In the genomic region with DNA sequence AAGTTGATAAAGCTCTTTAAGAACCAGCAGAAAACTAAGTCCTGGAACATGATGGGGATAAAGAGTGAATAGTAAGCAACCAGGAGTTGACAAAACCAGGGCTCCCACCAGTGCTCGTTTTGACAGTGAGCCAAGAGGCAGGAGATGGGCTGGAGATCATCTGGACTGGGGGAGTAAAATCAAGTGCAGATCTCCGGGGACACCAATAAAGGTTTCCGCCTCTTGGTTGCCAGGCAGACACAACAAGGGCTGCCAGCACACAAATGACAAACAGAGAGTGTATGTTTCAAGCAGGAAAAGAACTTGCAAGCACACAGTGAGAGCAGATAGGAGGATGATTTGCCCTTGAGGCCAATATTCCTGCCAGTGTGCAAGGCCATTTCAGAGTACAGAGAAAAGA, we compare ENCODE assay signal across 14 cellular contexts.
A peak's percentile ranks its signal among the peaks of the same experiment; 100 is the strongest.
DNase-seq lines count a peak whose midpoint lies in the region; FAIRE-seq and TF ChIP-seq lines count a peak whose summit lies in the region.
"Had no signal": no experiment of that assay in that cellular context is flagged by ENCODE, and none has a peak within 500 bp of the region (broad histone marks: within the 10 kb centered on the region; RNA-seq: fewer than 3 reads in every experiment).

No MANE protein-coding gene starts in this region.

- no peak for TF ChIP-seq POLR2A in GM12891 (IDR thresholded peaks at IDR 0.05; ENCODE audit: low read depth, low read length)

- H3K27me3 ChIP-seq in GM23248 (replicated peaks; ENCODE audit: insufficient read depth) = no peaks in the 10 kb centered on the region
- no peaks in the 10 kb centered on the region for H3K27me3 ChIP-seq in mammary epithelial cell (ENCODE audit: insufficient read depth, low read length)
- H3K27me3 ChIP-seq: left lung, thyroid gland had no signal

- DNase-seq in GM23248 = peak; percentile 32
- DNase-seq in NCI-H2029 treated with DMSO at 0.1 percent for 48 hours (lab: John Stamatoyannopoulos, UW) = peak; percentile 16
- DNase-seq in mammary epithelial cell = no peak
- peak; percentile 2 for DNase-seq in myocyte (ENCODE audit: low read depth)
- no peak for DNase-seq in 8988T
- no peak for DNase-seq in urothelium cell line (ENCODE audit: low spot score)
- DNase-seq in GM12891 (ENCODE audit: insufficient read length, low spot score) = no peak
- no peak for DNase-seq in cerebellum (ENCODE audit: low spot score)
- DNase-seq: activated CD4-positive, alpha-beta T cell treated with anti-CD3 and anti-CD28 coated beads, Interleukin-2, amount 10 ng/mL, durations not matched to agents 24 days and 14 days; effector memory CD8-positive, alpha-beta T cell; left lung; NCI-H1105 had no signal

- dilution Hi-C loops in mammary epithelial cell (cut with HindIII; ENCODE audit: low sequenced_read_pairs) = no loop called here

- H3K9me2 ChIP-seq in GM23248 (ENCODE audit: insufficient read depth) = no peaks in the 10 kb centered on the region

- CTCF ChIA-PET in mammary epithelial cell (lab: Charles Lee; ENCODE audit: low non-redundant PET) = interaction anchor here (0.7 kb wide), 1 partner anchor 1105 kb away, joined by 5 read pairs; no protein-coding TSS in a partner anchor

- no peak for FAIRE-seq in urothelium cell line (lab: Jason Lieb, UNC)
- no peak for FAIRE-seq in GM12891 (lab: Jason Lieb, UNC)

- H4K20me1 ChIP-seq in GM23248 (ENCODE audit: insufficient read depth) (no peaks in the 10 kb centered on the region), mammary epithelial cell (ENCODE audit: insufficient read depth, low read length) (no peaks in the 10 kb centered on the region)

- no peak overlapping the region for H3K4me3 ChIP-seq in GM23248
- H3K4me3 ChIP-seq in mammary epithelial cell (replicated peaks in 1 of 3; ENCODE audit: insufficient read depth in 1 of 3, low read depth in 2 of 3, low read length in 3 of 3) = no peak overlapping the region
- H3K4me3 ChIP-seq: left lung, smooth muscle cell, thyroid gland had no signal

- 18 to 29% methylated on average over 3 of the region's 3 CpGs for WGBS in GM23248 (ENCODE audit: low coverage in 1 of 2, low lambda C conversion rate in 2 of 2, missing lambda C conversion rate in 2 of 2), 2 experiments
- 52% methylated on average over 3 of the region's 3 CpGs for WGBS in mammary epithelial cell (ENCODE audit: low coverage, missing lambda C conversion rate)

- H2AFZ ChIP-seq in GM23248 (no peak overlapping the region), mammary epithelial cell (ENCODE audit: low read depth, low read length) (peak overlapping the region; percentile 83)

- TF ChIP-seq CTCF in mammary epithelial cell (conservative IDR thresholded peaks at IDR 0.05 in 1 of 2, IDR thresholded peaks at IDR 0.05 in 1 of 2; ENCODE audit: extremely low read depth in 1 of 2, insufficient read depth in 1 of 2, low read depth in 1 of 2, low read length in 2 of 2) = no peak

- no TSS peak for BruUV-seq in mammary epithelial cell (replicated peaks; lab: Mats Ljungman, UMichigan)

- intact Hi-C loops in mammary epithelial cell (cut with micrococcal nuclease) = loop anchor here (5.0 to 10.0 kb wide), 7 partner anchors 107 to 1983 kb away; no protein-coding TSS in a partner anchor

- H3K4me2 ChIP-seq in GM23248 (ENCODE audit: unreplicated experiment) (no peak overlapping the region), mammary epithelial cell (ENCODE audit: insufficient read depth, low read depth, low read length) (peak overlapping the region; percentile 65)
- H3K4me2 ChIP-seq: smooth muscle cell had no signal

- no peaks in the 10 kb centered on the region for H3K79me2 ChIP-seq in GM23248 (ENCODE audit: insufficient read depth)
- H3K79me2 ChIP-seq in mammary epithelial cell (ENCODE audit: insufficient read depth, low read length) = no peaks in the 10 kb centered on the region

- H3K27ac ChIP-seq in GM23248 (peak overlapping the region; percentile 69; the same call in 1 of the 2 replicates), mammary epithelial cell (ENCODE audit: insufficient read depth, low read depth, low read length) (peak overlapping the region; percentile 72)
- H3K27ac ChIP-seq: left lung, thyroid gland had no signal

- H3K36me3 ChIP-seq in GM23248 (ENCODE audit: low read depth) = no peaks in the 10 kb centered on the region
- no peaks in the 10 kb centered on the region for H3K36me3 ChIP-seq in mammary epithelial cell (ENCODE audit: insufficient read depth, low read length)
- H3K36me3 ChIP-seq: left lung, thyroid gland had no signal

- H3K9me3 ChIP-seq in GM23248 (ENCODE audit: low read depth) = no peaks in the 10 kb centered on the region
- H3K9me3 ChIP-seq in mammary epithelial cell (replicated peaks; ENCODE audit: insufficient read depth, low read length) = no peaks in the 10 kb centered on the region
- H3K9me3 ChIP-seq: left lung, thyroid gland had no signal

- in situ Hi-C loops in GM23248 (cut with MboI) = loop anchor here (10.0 kb wide), 1 partner anchor 337 kb away; no protein-coding TSS in a partner anchor
- in situ Hi-C loops in mammary epithelial cell (cut with MboI; ENCODE audit: low sequenced_read_pairs in 2 of 2) = loop anchor here in 1 of 2 donors (10.0 kb wide), 1 partner anchor 337 kb away; no protein-coding TSS in a partner anchor

- H3K4me1 ChIP-seq in GM23248 (ENCODE audit: insufficient read depth) (peaks cover 16% of the 10 kb centered on the region; the same call in 1 of the 2 replicates), mammary epithelial cell (ENCODE audit: insufficient read depth, low read length) (peaks cover 30% of the 10 kb centered on the region)

- H3F3A ChIP-seq in GM23248 (ENCODE audit: insufficient read depth) = peaks cover 20% of the 10 kb centered on the region; the same call in 1 of the 2 replicates

- H3K9ac ChIP-seq in GM23248 (no peak overlapping the region), mammary epithelial cell (ENCODE audit: insufficient read depth, low read length) (no peak overlapping the region)

TF ChIP-seq in GM12891, 5 proteins besides CTCF, POLR2A, EP300 and RAD21:
- TF ChIP-seq POU2F2 (IDR thresholded peaks at IDR 0.05; ENCODE audit: low read depth, low read length) (no peak), SPI1 (IDR thresholded peaks at IDR 0.05; ENCODE audit: low read depth, low read length) (no peak), TAF1 (IDR thresholded peaks at IDR 0.05; ENCODE audit: low read depth, low read length) (no peak), PAX5 (IDR thresholded peaks at IDR 0.05; ENCODE audit: insufficient read depth, low read length, severe bottlenecking) (no peak), POLR2AphosphoS5 (IDR thresholded peaks at IDR 0.05; ENCODE audit: low read depth, low read length) (no peak)

Comparison
In these comparisons a context has a peak if more than half of its experiments do, and no peak if none do; other contexts are left out.
1. DNase-seq: peak in GM23248 (single experiment), NCI-H2029 treated with DMSO at 0.1 percent for 48 hours (single experiment) and myocyte (single experiment); none in mammary epithelial cell (single experiment), 8988T (single experiment), urothelium cell line (single experiment), GM12891 (single experiment) and cerebellum (single experiment).